1 cellular context compared by ENCODE assay signal in the genomic region with DNA sequence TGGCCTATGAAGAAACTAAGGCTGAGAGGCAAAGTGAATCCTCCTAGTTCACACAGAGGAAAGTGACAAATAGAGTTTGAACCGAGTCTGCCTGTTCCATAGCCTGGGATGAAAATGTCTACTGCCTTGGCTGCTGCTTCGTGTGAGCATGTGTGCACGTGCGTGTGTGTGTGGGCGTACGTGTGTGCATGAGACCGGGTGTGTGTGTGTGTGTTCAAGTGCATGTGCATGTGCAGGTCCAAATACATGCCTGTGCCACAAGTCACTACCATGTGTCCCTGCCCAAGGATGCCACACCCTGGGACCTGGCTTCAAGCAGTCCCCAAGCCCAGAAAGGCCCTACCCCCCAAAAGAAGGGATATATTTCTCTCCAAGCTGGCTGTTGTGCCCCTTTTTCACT.
A peak's percentile ranks its signal among the peaks of the same experiment; 100 is the strongest.
TF ChIP-seq lines count a peak whose summit lies in the region.

No MANE protein-coding gene starts in this region.

TF ChIP-seq in HepG2, 621 proteins besides CTCF, POLR2A, EP300 and RAD21:
- no peak for TF ChIP-seq ZNF484 (CRISPR knock-in tag; IDR thresholded peaks at IDR 0.05; ENCODE audit: borderline replicate concordance, low read depth)
- peak; percentile 53 for TF ChIP-seq MNT (IDR thresholded peaks at IDR 0.05)
- TF ChIP-seq ARNT2 (CRISPR knock-in tag; IDR thresholded peaks at IDR 0.05; ENCODE audit: low read depth), result no peak
- 0 out of 2 replicates have a peak, but pooled peaks have one; percentile 42 for TF ChIP-seq ZNF607 (CRISPR knock-in tag; IDR thresholded peaks at IDR 0.05; ENCODE audit: borderline replicate concordance)
- 0 out of 2 replicates have a peak, but pooled peaks have one; percentile 7 for TF ChIP-seq ZNF572 (CRISPR knock-in tag; IDR thresholded peaks at IDR 0.05)
- TF ChIP-seq, protein P1, sequence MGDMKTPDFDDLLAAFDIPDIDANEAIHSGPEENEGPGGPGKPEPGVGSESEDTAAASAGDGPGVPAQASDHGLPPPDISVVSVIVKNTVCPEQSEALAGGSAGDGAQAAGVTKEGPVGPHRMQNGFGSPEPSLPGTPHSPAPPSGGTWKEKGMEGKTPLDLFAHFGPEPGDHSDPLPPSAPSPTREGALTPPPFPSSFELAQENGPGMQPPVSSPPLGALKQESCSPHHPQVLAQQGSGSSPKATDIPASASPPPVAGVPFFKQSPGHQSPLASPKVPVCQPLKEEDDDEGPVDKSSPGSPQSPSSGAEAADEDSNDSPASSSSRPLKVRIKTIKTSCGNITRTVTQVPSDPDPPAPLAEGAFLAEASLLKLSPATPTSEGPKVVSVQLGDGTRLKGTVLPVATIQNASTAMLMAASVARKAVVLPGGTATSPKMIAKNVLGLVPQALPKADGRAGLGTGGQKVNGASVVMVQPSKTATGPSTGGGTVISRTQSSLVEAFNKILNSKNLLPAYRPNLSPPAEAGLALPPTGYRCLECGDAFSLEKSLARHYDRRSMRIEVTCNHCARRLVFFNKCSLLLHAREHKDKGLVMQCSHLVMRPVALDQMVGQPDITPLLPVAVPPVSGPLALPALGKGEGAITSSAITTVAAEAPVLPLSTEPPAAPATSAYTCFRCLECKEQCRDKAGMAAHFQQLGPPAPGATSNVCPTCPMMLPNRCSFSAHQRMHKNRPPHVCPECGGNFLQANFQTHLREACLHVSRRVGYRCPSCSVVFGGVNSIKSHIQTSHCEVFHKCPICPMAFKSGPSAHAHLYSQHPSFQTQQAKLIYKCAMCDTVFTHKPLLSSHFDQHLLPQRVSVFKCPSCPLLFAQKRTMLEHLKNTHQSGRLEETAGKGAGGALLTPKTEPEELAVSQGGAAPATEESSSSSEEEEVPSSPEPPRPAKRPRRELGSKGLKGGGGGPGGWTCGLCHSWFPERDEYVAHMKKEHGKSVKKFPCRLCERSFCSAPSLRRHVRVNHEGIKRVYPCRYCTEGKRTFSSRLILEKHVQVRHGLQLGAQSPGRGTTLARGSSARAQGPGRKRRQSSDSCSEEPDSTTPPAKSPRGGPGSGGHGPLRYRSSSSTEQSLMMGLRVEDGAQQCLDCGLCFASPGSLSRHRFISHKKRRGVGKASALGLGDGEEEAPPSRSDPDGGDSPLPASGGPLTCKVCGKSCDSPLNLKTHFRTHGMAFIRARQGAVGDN (CRISPR knock-in tag; IDR thresholded peaks at IDR 0.05), result peak; percentile 45; the same call in 1 of the 2 replicates
- 0 out of 2 replicates have a peak, but pooled peaks have one; percentile 9 for TF ChIP-seq MAX (IDR thresholded peaks at IDR 0.05)
- no peak for TF ChIP-seq ZNF589 (CRISPR knock-in tag; conservative IDR thresholded peaks at IDR 0.05)
- 0 out of 2 replicates have a peak, but pooled peaks have one; percentile 38 for TF ChIP-seq GZF1 (CRISPR knock-in tag; IDR thresholded peaks at IDR 0.05)
- TF ChIP-seq NONO (IDR thresholded peaks at IDR 0.05), result no peak
- TF ChIP-seq NONO (CRISPR knock-in tag; conservative IDR thresholded peaks at IDR 0.05), result 0 out of 2 replicates have a peak, but pooled peaks have one; percentile 21
- no peak for TF ChIP-seq ERF (CRISPR knock-in tag; IDR thresholded peaks at IDR 0.05)
- 0 out of 2 replicates have a peak, but pooled peaks have one; percentile 17 for TF ChIP-seq ZIK1 (CRISPR knock-in tag; IDR thresholded peaks at IDR 0.05; ENCODE audit: borderline replicate concordance, low read depth)
